In genomic region chr3:158405507-158405906, GRCh38 we compare ENCODE assay signal across 16 cellular contexts.
A peak's percentile ranks its signal among the peaks of the same experiment; 100 is the strongest.
DNase-seq lines count a peak whose midpoint lies in the region; TF ChIP-seq lines count a peak whose summit lies in the region.
"Had no signal": no experiment of that assay in that cellular context is flagged by ENCODE, and none has a peak within 500 bp of the region (broad histone marks: within the 10 kb centered on the region; RNA-seq: fewer than 3 reads in every experiment).

No MANE protein-coding gene starts in this region.

- no peaks in the 10 kb centered on the region for H3K4me1 ChIP-seq in ascending aorta
- H3K4me1 ChIP-seq: A549 had no signal

- H3K27ac ChIP-seq in ascending aorta = no peak overlapping the region
- H3K27ac ChIP-seq: A549, SJCRH30 had no signal

- no peaks in the 10 kb centered on the region for H3K36me3 ChIP-seq in ascending aorta
- H3K36me3 ChIP-seq: SJCRH30 had no signal

- no peak overlapping the region for H3K4me3 ChIP-seq in ascending aorta
- H3K4me3 ChIP-seq: A549, K562, SJCRH30 had no signal

- TF ChIP-seq CTCF in ascending aorta (IDR thresholded peaks at IDR 0.05) = no peak

- H3K9me3 ChIP-seq in ascending aorta = no peaks in the 10 kb centered on the region
- H3K9me3 ChIP-seq: A549, Caco-2, SJCRH30 had no signal

- intact Hi-C loops in ascending aorta (cut with DNase I) = no loop called here

- DNase-seq in NCI-H345 (lab: John Stamatoyannopoulos, UW) (peak; percentile 1), NCI-H345 treated with DMSO at 0.1 percent for 48 hours (lab: John Stamatoyannopoulos, UW; ENCODE audit: unreplicated experiment) (no peak), NCI-H1436 treated with DMSO at 0.1 percent for 48 hours (lab: John Stamatoyannopoulos, UW) (peak; percentile 50), NCI-H82 (lab: John Stamatoyannopoulos, UW) (peak; percentile 97), NCI-H2196 (lab: John Stamatoyannopoulos, UW; ENCODE audit: unreplicated experiment) (no peak), ascending aorta (ENCODE audit: low spot score in 2 of 2) (no peak), SHP77 (lab: John Stamatoyannopoulos, UW) (no peak)
- DNase-seq: Caco-2; CD4-positive, alpha-beta T cell; DMS79 treated with DMSO at 0.1 percent for 48 hours; NCI-H2081 treated with DMSO at 0.1 percent for 48 hours; NCI-H446 treated with DMSO at 0.1 percent for 48 hours; NCI-H774; SJCRH30 had no signal

- no peaks in the 10 kb centered on the region for H3K27me3 ChIP-seq in ascending aorta
- H3K27me3 ChIP-seq: SJCRH30 had no signal

Comparison
In these comparisons a context has a peak if more than half of its experiments do, and no peak if none do; other contexts are left out.
1. DNase-seq: peak in NCI-H345 (single experiment), NCI-H1436 treated with DMSO at 0.1 percent for 48 hours (single experiment) and NCI-H82 (single experiment); none in NCI-H345 treated with DMSO at 0.1 percent for 48 hours (single experiment), NCI-H2196 (single experiment), ascending aorta (0 of 2) and SHP77 (0 of 2).